Comparison of ENCODE assay signal across 11 cellular contexts in genomic region chrX:23662853-23663252, GRCh38. TPM values are rescaled to one million over a fixed set of nuclear protein-coding genes. Genes with fewer than 3 reads are reported as not detected.
A peak's percentile ranks its signal among the peaks of the same experiment; 100 is the strongest.
DNase-seq lines count a peak whose midpoint lies in the region; ATAC-seq, FAIRE-seq and TF ChIP-seq lines count a peak whose summit lies in the region.
"Had no signal": no experiment of that assay in that cellular context is flagged by ENCODE, and none has a peak within 500 bp of the region (broad histone marks: within the 10 kb centered on the region; RNA-seq: fewer than 3 reads in every experiment).

No MANE protein-coding gene starts in this region.

- no peak overlapping the region for H3K27ac ChIP-seq in astrocyte (ENCODE audit: low read depth, low read length)
- H3K27ac ChIP-seq: VCaP had no signal

- peaks cover 4% of the 10 kb centered on the region for H3K79me2 ChIP-seq in astrocyte (ENCODE audit: insufficient read depth, low read length)

- H3K4me2 ChIP-seq in astrocyte (ENCODE audit: low read length), result no peak overlapping the region

- H3K4me1 Mint-ChIP-seq in astrocyte (ENCODE audit: low read depth, unreplicated experiment), result peaks cover 6% of the 10 kb centered on the region

- H3K4me3 ChIP-seq in astrocyte (ENCODE audit: insufficient read depth, low read depth, low read length) (no peak overlapping the region), lower leg skin (ENCODE audit: low read depth, poor library complexity, severe bottlenecking) (no peak overlapping the region)

- H3K9ac ChIP-seq in astrocyte (ENCODE audit: low read length), result no peak overlapping the region

- no peak for TF ChIP-seq CTCF in AG09319 (IDR thresholded peaks at IDR 0.05; ENCODE audit: low read depth, low read length)
- no peak for TF ChIP-seq CTCF in astrocyte (IDR thresholded peaks at IDR 0.05; ENCODE audit: insufficient read depth, low read depth, low read length)
- no peak for TF ChIP-seq CTCF in lower leg skin (IDR thresholded peaks at IDR 0.05)

- intact Hi-C loops in lower leg skin (cut with DNase I; ENCODE audit: low total_unique reads), result no loop called here

- peaks cover 3% of the 10 kb centered on the region for H3K4me1 ChIP-seq in astrocyte (ENCODE audit: insufficient read depth, low read length)

- FAIRE-seq in astrocyte (lab: Jason Lieb, UNC), result no peak
- FAIRE-seq in urothelium cell line (lab: Jason Lieb, UNC), result no peak

- no peaks in the 10 kb centered on the region for H3K27me3 Mint-ChIP-seq in astrocyte (ENCODE audit: low read depth, unreplicated experiment)

- no peaks in the 10 kb centered on the region for H3K36me3 Mint-ChIP-seq in astrocyte (ENCODE audit: low read depth, unreplicated experiment)

- no peak overlapping the region for H2AFZ ChIP-seq in astrocyte (ENCODE audit: low read depth, low read length)

- no peak for TF ChIP-seq POLR2A in lower leg skin (IDR thresholded peaks at IDR 0.05)

- H3K36me3 ChIP-seq in astrocyte (ENCODE audit: insufficient read depth, low read length), result no peaks in the 10 kb centered on the region

- H3K27me3 ChIP-seq in astrocyte (ENCODE audit: insufficient read depth, low read length), result no peaks in the 10 kb centered on the region

- peak; percentile 62 for ATAC-seq in GM18867 (IDR thresholded peaks at IDR 0.05; ENCODE audit: unreplicated experiment)
- peak; percentile 37 for ATAC-seq in HG03039 (IDR thresholded peaks at IDR 0.05; ENCODE audit: unreplicated experiment)

- 80 to 100% methylated on average over 1 of the region's 1 CpG for WGBS in lower leg skin, 2 donors

- H4K20me1 ChIP-seq in astrocyte (ENCODE audit: insufficient read depth, low read length), result no peaks in the 10 kb centered on the region

- no peak overlapping the region for H3K4me3 Mint-ChIP-seq in astrocyte (ENCODE audit: unreplicated experiment)

- no peaks in the 10 kb centered on the region for H3K9me3 ChIP-seq in astrocyte (ENCODE audit: insufficient read depth, low read depth, low read length)

- DNase-seq in AG09319 (ENCODE audit: extremely low read depth, low read depth) (peak; percentile 10), astrocyte (ENCODE audit: low read depth) (peak; percentile 60), AML-193 (lab: John Stamatoyannopoulos, UW) (no peak), NCI-H345 (lab: John Stamatoyannopoulos, UW) (no peak), urothelium cell line (ENCODE audit: low spot score) (no peak), lower leg skin (ENCODE audit: low spot score in 2 of 2) (no peak)
- DNase-seq: DMS79 treated with DMSO at 0.1 percent for 48 hours; effector CD4-positive, alpha-beta T cell had no signal

- H3K27ac Mint-ChIP-seq in astrocyte (ENCODE audit: unreplicated experiment), result no peak overlapping the region

- H3K9me3 Mint-ChIP-seq in astrocyte (ENCODE audit: unreplicated experiment), result no peaks in the 10 kb centered on the region

RNA-seq across cellular contexts. Expression of gene PRDX4, which starts 4.4 kb away (rescaled TPM):
- 221 and 244 TPM in 2 replicates for total RNA-seq in astrocyte
- 10 to 100 TPM; 39.6 to 68.0 (median 49.9) TPM for total RNA-seq in lower leg skin

Comparison
In these comparisons a context has a peak if more than half of its experiments do, and no peak if none do; other contexts are left out.
1. DNase-seq: peak in AG09319 (single experiment) and astrocyte (single experiment); none in AML-193 (0 of 2), NCI-H345 (single experiment), urothelium cell line (single experiment) and lower leg skin (0 of 2).